ENCODE assay signal across 24 cellular contexts in genomic region chr7:105185290-105186010, GRCh38.
"Had no signal": no experiment of that assay in that cellular context is flagged by ENCODE, and none has a peak within 500 bp of the region (broad histone marks: within the 10 kb centered on the region; RNA-seq: fewer than 3 reads in every experiment).

No MANE protein-coding gene starts in this region.

- DNase-seq: activated CD4-positive, alpha-beta T cell treated with anti-CD3 and anti-CD28 coated beads for 36 hours; activated CD4-positive, alpha-beta T cell treated with anti-CD3 and anti-CD28 coated beads, Interleukin-2, amount 50 U/mL, for 4 hours; activated CD4-positive, CD25-positive, alpha-beta regulatory T cell; activated effector memory CD4-positive, alpha-beta T cell treated with Interleukin-2 at 50 U/mL for 16 hours; activated naive CD4-positive, alpha-beta T cell treated with Interleukin-2 at 50 U/mL for 16 hours; activated T-cell treated with anti-CD3 and anti-CD28 coated beads for 4 hours; activated T-cell treated with anti-CD3 and anti-CD28 coated beads, Interleukin-2, amount 50 U/mL, for 72 hours; adrenal gland; brain microvascular endothelial cell; central memory CD4-positive, alpha-beta T cell; endodermal cell; heart left ventricle; hypothalamus; left lung; lower lobe of right lung; mesendoderm; right cardiac atrium; stimulated activated CD4-positive, alpha-beta T cell treated with anti-CD3 and anti-CD28 coated beads, Interleukin-2, amount 100 ng/mL, for 48 hours; stimulated activated naive CD8-positive, alpha-beta T cell treated with anti-CD3 and anti-CD28 coated beads, Interleukin-15, Interleukin-2, amounts not matched to agents 100 U/mL and 50 U/mL, for 24 hours; T-helper 1 cell; upper lobe of left lung had no signal

- H3K9me3 ChIP-seq: left lung, lower lobe of right lung, upper lobe of left lung, vagina had no signal

- H3K4me3 ChIP-seq: adrenal gland, ascending aorta, heart left ventricle, left lung, lower lobe of right lung, upper lobe of left lung, vagina had no signal

- H3K4me1 ChIP-seq: left lung, lower lobe of right lung, upper lobe of left lung had no signal

- ATAC-seq: activated CD4-positive, alpha-beta T cell treated with anti-CD3 and anti-CD28 coated beads for 36 hours; activated T-cell treated with anti-CD3 and anti-CD28 coated beads, Interleukin-2, amount 50 U/mL, for 72 hours; heart left ventricle; left lung; lower lobe of right lung; natural killer cell treated with Interleukin-12 subunit alpha and Interleukin-12 subunit beta and Interleukin-15 and Interleukin-18, amount 100 ng/mL, for 72 hours; right cardiac atrium; stimulated activated naive CD8-positive, alpha-beta T cell treated with anti-CD3 and anti-CD28 coated beads, Interleukin-15, Interleukin-2, amounts not matched to agents 100 U/mL and 50 U/mL, for 24 hours had no signal

- H3K27ac ChIP-seq: adrenal gland, ascending aorta, brain microvascular endothelial cell, heart left ventricle, left lung, lower lobe of right lung, upper lobe of left lung, vagina had no signal

- H3K36me3 ChIP-seq: adrenal gland, ascending aorta, brain microvascular endothelial cell, heart left ventricle, left lung, lower lobe of right lung, upper lobe of left lung, vagina had no signal

- H3K27me3 ChIP-seq: adrenal gland, ascending aorta, brain microvascular endothelial cell, heart left ventricle, left lung, upper lobe of left lung, vagina had no signal
